Comparison of ENCODE assay signal across 14 cellular contexts in the genomic region with DNA sequence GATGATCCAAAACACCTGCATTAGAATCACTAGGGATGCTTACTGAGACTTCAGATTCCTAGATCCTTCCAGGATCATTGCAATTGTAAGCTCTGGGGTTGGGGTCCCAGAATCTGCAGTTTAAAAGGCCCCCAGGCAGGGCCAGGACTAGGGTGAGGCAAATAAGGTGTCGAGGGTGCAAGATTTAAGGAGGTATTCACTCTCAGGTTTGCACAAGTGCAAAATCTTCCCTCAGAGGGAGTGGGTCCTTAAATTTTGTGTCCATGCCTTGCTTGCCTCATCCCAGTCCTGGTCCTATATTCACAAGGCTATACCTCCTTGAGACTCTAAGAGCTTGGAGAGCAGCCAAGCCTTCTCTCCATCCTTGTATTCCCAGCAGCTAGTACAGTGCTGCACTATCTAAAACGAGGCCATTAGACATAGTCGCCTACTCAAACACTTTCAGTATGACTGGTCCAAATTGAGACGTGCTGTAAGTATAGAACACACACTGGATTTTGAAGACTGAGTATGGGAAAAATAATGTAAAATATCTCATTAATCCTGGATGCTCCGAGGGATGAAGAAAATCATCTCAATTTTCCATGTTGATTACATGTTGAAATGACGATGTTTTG. TPM values are rescaled to one million over a fixed set of nuclear protein-coding genes. Genes with fewer than 3 reads are reported as not detected.
A peak's percentile ranks its signal among the peaks of the same experiment; 100 is the strongest.
DNase-seq lines count a peak whose midpoint lies in the region; ATAC-seq and TF ChIP-seq lines count a peak whose summit lies in the region.
"Had no signal": no experiment of that assay in that cellular context is flagged by ENCODE, and none has a peak within 500 bp of the region (broad histone marks: within the 10 kb centered on the region; RNA-seq: fewer than 3 reads in every experiment).

No MANE protein-coding gene starts in this region.

- H3K27me3 Mint-ChIP-seq in activated T-cell treated with anti-CD3 and anti-CD28 coated beads, Interleukin-2, amount 50 U/mL, for 72 hours (ENCODE audit: low read depth), result no peaks in the 10 kb centered on the region

- H3K27ac ChIP-seq in Peyer's patch, result no peak overlapping the region
- H3K27ac ChIP-seq: breast epithelium, GM23248 had no signal

- peaks cover 2 to 4% of the 10 kb centered on the region in 2 donors for H3K36me3 Mint-ChIP-seq in activated T-cell treated with anti-CD3 and anti-CD28 coated beads, Interleukin-2, amount 50 U/mL, for 72 hours (ENCODE audit: insufficient read depth in 2 of 2)

- no peaks in the 10 kb centered on the region for H3K9me3 ChIP-seq in Peyer's patch
- H3K9me3 ChIP-seq: breast epithelium had no signal

- H3K4me3 ChIP-seq in Peyer's patch, result no peak overlapping the region
- H3K4me3 ChIP-seq: breast epithelium, GM23248 had no signal

- no peaks in the 10 kb centered on the region for H3K4me1 ChIP-seq in Peyer's patch
- H3K4me1 ChIP-seq: breast epithelium had no signal

- H3K27ac Mint-ChIP-seq in activated T-cell treated with anti-CD3 and anti-CD28 coated beads, Interleukin-2, amount 50 U/mL, for 72 hours, result no peak overlapping the region

- no peaks in the 10 kb centered on the region for H3K27me3 ChIP-seq in Peyer's patch
- H3K27me3 ChIP-seq: breast epithelium had no signal

- H3K4me1 Mint-ChIP-seq in activated T-cell treated with anti-CD3 and anti-CD28 coated beads, Interleukin-2, amount 50 U/mL, for 72 hours (ENCODE audit: low read depth), result no peaks in the 10 kb centered on the region

- no peak for DNase-seq in activated T-cell treated with anti-CD3 and anti-CD28 coated beads, Interleukin-2, amount 50 U/mL, for 72 hours
- no peak for DNase-seq in activated T-cell treated with anti-CD3 and anti-CD28 coated beads for 4 hours
- DNase-seq in occipital lobe (lab: John Stamatoyannopoulos, UW), result no peak
- no peak for DNase-seq in Peyer's patch
- DNase-seq in OCI-M1 (lab: John Stamatoyannopoulos, UW), result no peak
- DNase-seq in stimulated activated naive CD4-positive, alpha-beta T cell treated with Interleukin-2 at 50 U/mL for 16 hours (lab: John Stamatoyannopoulos, UW), result no peak
- DNase-seq: activated T-cell treated with anti-CD3 and anti-CD28 coated beads, Interleukin-2, amount 50 U/mL, for 4 hours; DND-41; GM23248; NCI-H2227 treated with DMSO at 0.1 percent for 48 hours had no signal

- H3K9me3 Mint-ChIP-seq in activated T-cell treated with anti-CD3 and anti-CD28 coated beads, Interleukin-2, amount 50 U/mL, for 72 hours, result no peaks in the 10 kb centered on the region
- H3K9me3 Mint-ChIP-seq: activated T-cell treated with anti-CD3 and anti-CD28 coated beads, Interleukin-2, amount 50 U/mL, for 4 hours had no signal

- H3K36me3 ChIP-seq in Peyer's patch, result peaks cover 0 to 52% (median 0%) of the 10 kb centered on the region in 3 donors
- H3K36me3 ChIP-seq: breast epithelium had no signal

- H3K4me3 Mint-ChIP-seq in activated T-cell treated with anti-CD3 and anti-CD28 coated beads, Interleukin-2, amount 50 U/mL, for 72 hours, result no peak overlapping the region
- H3K4me3 Mint-ChIP-seq: activated T-cell treated with anti-CD3 and anti-CD28 coated beads, Interleukin-2, amount 50 U/mL, for 4 hours had no signal

- no peak for TF ChIP-seq POLR2A in Peyer's patch (IDR thresholded peaks at IDR 0.05)

- TF ChIP-seq CTCF in Peyer's patch (IDR thresholded peaks at IDR 0.05), result no peak

- peak; percentile 34 to 49 for ATAC-seq in activated T-cell treated with anti-CD3 and anti-CD28 coated beads, Interleukin-2, amount 50 U/mL, for 72 hours (replicated peaks in 1 of 2)
- ATAC-seq in GM21737 (IDR thresholded peaks at IDR 0.05; ENCODE audit: unreplicated experiment) (peak; percentile 97), HG03196 (IDR thresholded peaks at IDR 0.05; ENCODE audit: unreplicated experiment) (peak; percentile 90)
- ATAC-seq: activated T-cell treated with anti-CD3 and anti-CD28 coated beads, Interleukin-2, amount 50 U/mL, for 4 hours; esophagus mucosa had no signal

RNA-seq across cellular contexts. Expression of gene MREG, which starts 31.6 kb away (rescaled TPM):
- total RNA-seq in activated T-cell treated with anti-CD3 and anti-CD28 coated beads, Interleukin-2, amount 50 U/mL, for 72 hours, result 10 to 100 TPM in 1 of 2 donors, 1 to 10 TPM in 1; 9.0 to 10.8 TPM
- total RNA-seq in occipital lobe, result 2.5 TPM
- total RNA-seq in Peyer's patch, result 10 to 100 TPM in 1 of 4 donors, 1 to 10 TPM in 3; 6.2 to 10.7 (median 7.2) TPM

RNA-seq across cellular contexts. Expression of gene PECR, which starts 36.6 kb away (rescaled TPM):
- total RNA-seq in activated T-cell treated with anti-CD3 and anti-CD28 coated beads, Interleukin-2, amount 50 U/mL, for 72 hours, result 10 to 100 TPM; 28.4 to 29.7 TPM
- 29.9 TPM for total RNA-seq in occipital lobe
- total RNA-seq in Peyer's patch, result 10 to 100 TPM; 44.6 to 85.6 (median 54.3) TPM

RNA-seq across cellular contexts. Expression of gene TMEM169, which starts 36.7 kb away (rescaled TPM):
- total RNA-seq in activated T-cell treated with anti-CD3 and anti-CD28 coated beads, Interleukin-2, amount 50 U/mL, for 72 hours, result 1 to 10 TPM; 1.6 TPM
- 21.7 TPM for total RNA-seq in occipital lobe
- 1 to 10 TPM in 1 of 4 donors, not detected in 3; 1.6 TPM for total RNA-seq in Peyer's patch

Comparison
In these comparisons a context has a peak if more than half of its experiments do, and no peak if none do; other contexts are left out.
1. ATAC-seq: peak in every context shown above with its lines; median percentile 97 in GM21737; 90 in HG03196; 42 in activated T-cell treated with anti-CD3 and anti-CD28 coated beads, Interleukin-2, amount 50 U/mL, for 72 hours.